18 cellular contexts compared by ENCODE assay signal in the genomic region with DNA sequence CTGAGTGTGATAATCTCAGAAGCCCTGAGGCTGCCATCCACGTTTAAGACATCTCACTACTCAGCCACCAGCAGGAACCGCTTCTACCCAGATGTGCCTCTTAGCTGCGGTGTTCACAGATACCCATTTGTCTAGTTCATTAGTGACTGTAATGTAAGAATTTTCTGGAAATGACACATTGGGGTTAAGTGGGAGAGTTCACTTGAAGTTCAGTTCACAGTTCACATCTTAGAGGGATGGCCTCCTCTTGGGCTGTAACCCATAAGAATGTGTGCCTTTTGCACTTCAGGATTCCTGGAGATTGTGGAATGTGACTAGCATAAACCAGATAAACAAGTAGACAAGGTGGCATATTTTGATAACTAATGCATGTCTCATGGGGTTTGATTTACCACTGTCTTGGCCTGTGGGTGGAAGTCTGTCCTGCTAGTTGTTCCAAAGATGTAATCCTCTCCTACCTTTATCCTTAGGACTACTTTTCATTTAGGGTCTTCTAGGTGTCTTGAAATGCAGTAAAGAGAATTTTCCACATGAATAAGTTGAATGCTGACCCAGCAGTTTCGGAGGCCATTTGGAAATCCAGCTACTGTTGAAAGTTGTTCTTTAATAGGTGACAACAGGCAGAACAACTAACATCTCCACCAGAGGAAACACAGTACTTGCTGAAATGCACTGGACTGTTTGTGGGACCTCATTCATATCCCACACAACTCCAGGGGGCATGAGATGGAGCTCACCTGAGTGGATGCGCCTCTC.
DNase-seq lines count a peak whose midpoint lies in the region; ATAC-seq and TF ChIP-seq lines count a peak whose summit lies in the region.
"Had no signal": no experiment of that assay in that cellular context is flagged by ENCODE, and none has a peak within 500 bp of the region (broad histone marks: within the 10 kb centered on the region; RNA-seq: fewer than 3 reads in every experiment).

No MANE protein-coding gene starts in this region.

- H3K27me3 ChIP-seq in tibial nerve (no peaks in the 10 kb centered on the region), mammary epithelial cell (ENCODE audit: insufficient read depth, low read length) (no peaks in the 10 kb centered on the region)

- DNase-seq in A172 (ENCODE audit: low spot score) (peak; percentile 22), M059J (ENCODE audit: low read depth) (peak; percentile 59), fibroblast of villous mesenchyme (ENCODE audit: low read depth) (peak; percentile 46), mesothelial cell of epicardium (ENCODE audit: low spot score in 2 of 2, unreplicated experiment in 2 of 2) (no peak), tibial nerve (ENCODE audit: low spot score in 2 of 2) (no peak), DMS153 treated with DMSO at 0.1 percent for 48 hours (lab: John Stamatoyannopoulos, UW; ENCODE audit: unreplicated experiment) (no peak), mammary epithelial cell (no peak)
- DNase-seq: CD4-positive, alpha-beta T cell; DMS153; NCI-H1092 treated with DMSO at 0.1 percent for 48 hours; NCI-H2081 treated with DMSO at 0.1 percent for 48 hours; NCI-H510A; NCI-H748 treated with DMSO at 0.1 percent for 48 hours; SHP77 treated with DMSO at 0.1 percent for 48 hours; SK-N-SH had no signal

- H3K36me3 Mint-ChIP-seq in mesothelial cell of epicardium: no peaks in the 10 kb centered on the region

- no peak overlapping the region for H3K4me2 ChIP-seq in mammary epithelial cell (ENCODE audit: insufficient read depth, low read depth, low read length)
- H3K4me2 ChIP-seq: SK-N-SH had no signal

- no peaks in the 10 kb centered on the region for H3K79me2 ChIP-seq in mammary epithelial cell (ENCODE audit: insufficient read depth, low read length)

- ATAC-seq in HG03045 (IDR thresholded peaks at IDR 0.05; ENCODE audit: unreplicated experiment): no peak

- intact Hi-C loops in mammary epithelial cell (cut with micrococcal nuclease): loop anchor here (2.0 kb wide), 1 partner anchor 529 kb away; no protein-coding TSS in a partner anchor

- H3K36me3 ChIP-seq in tibial nerve: no peaks in the 10 kb centered on the region
- H3K36me3 ChIP-seq in mammary epithelial cell (ENCODE audit: insufficient read depth, low read length): no peaks in the 10 kb centered on the region

- no peaks in the 10 kb centered on the region for H3K27me3 Mint-ChIP-seq in mesothelial cell of epicardium (ENCODE audit: low read depth)
- H3K27me3 Mint-ChIP-seq: CD4-positive, alpha-beta T cell had no signal

- H3K4me3 Mint-ChIP-seq in mesothelial cell of epicardium: no peak overlapping the region
- H3K4me3 Mint-ChIP-seq: CD4-positive, alpha-beta T cell had no signal

- no peak for TF ChIP-seq EP300 in tibial nerve (IDR thresholded peaks at IDR 0.05)

- H3K9ac ChIP-seq in mammary epithelial cell (ENCODE audit: insufficient read depth, low read length): no peak overlapping the region
- H3K9ac ChIP-seq: SK-N-SH had no signal

- in situ Hi-C loops in mammary epithelial cell (cut with MboI; ENCODE audit: low sequenced_read_pairs in 2 of 2): no loop called here

- H3K9me3 Mint-ChIP-seq in mesothelial cell of epicardium: peaks cover 8% of the 10 kb centered on the region

- H3K27ac ChIP-seq in tibial nerve (no peak overlapping the region), mammary epithelial cell (ENCODE audit: insufficient read depth, low read depth, low read length) (no peak overlapping the region)
- H3K27ac ChIP-seq: HL-60 had no signal

- H3K9me3 ChIP-seq in tibial nerve (no peaks in the 10 kb centered on the region), mammary epithelial cell (replicated peaks; ENCODE audit: insufficient read depth, low read length) (no peaks in the 10 kb centered on the region)
- H3K9me3 ChIP-seq: Caco-2, SK-N-SH had no signal

- no peak for TF ChIP-seq POLR2A in tibial nerve (IDR thresholded peaks at IDR 0.05)

- H4K20me1 ChIP-seq in mammary epithelial cell (ENCODE audit: insufficient read depth, low read length): no peaks in the 10 kb centered on the region

- H3K4me3 ChIP-seq in fibroblast of villous mesenchyme (ENCODE audit: low read depth, low read length) (no peak overlapping the region), tibial nerve (no peak overlapping the region), mammary epithelial cell (replicated peaks in 1 of 3; ENCODE audit: insufficient read depth in 1 of 3, low read depth in 2 of 3, low read length in 3 of 3) (no peak overlapping the region)

- no peak overlapping the region for H2AFZ ChIP-seq in mammary epithelial cell (ENCODE audit: low read depth, low read length)

- BruUV-seq in mammary epithelial cell (replicated peaks; lab: Mats Ljungman, UMichigan): no TSS peak

- dilution Hi-C loops in mammary epithelial cell (cut with HindIII; ENCODE audit: low sequenced_read_pairs): no loop called here

- H3K4me1 Mint-ChIP-seq in mesothelial cell of epicardium: peaks cover 12% of the 10 kb centered on the region

- no peaks in the 10 kb centered on the region for H3K4me1 ChIP-seq in tibial nerve
- H3K4me1 ChIP-seq in mammary epithelial cell (ENCODE audit: insufficient read depth, low read length): no peaks in the 10 kb centered on the region

- WGBS in tibial nerve, 2 donors: 61 to 67% methylated on average over 5 of the region's 5 CpGs
- WGBS in mammary epithelial cell (ENCODE audit: low coverage, missing lambda C conversion rate): 61% methylated on average over 5 of the region's 5 CpGs

- TF ChIP-seq CTCF in fibroblast of villous mesenchyme (IDR thresholded peaks at IDR 0.05; ENCODE audit: insufficient read depth, low read depth, low read length) (no peak), mesothelial cell of epicardium (IDR thresholded peaks at IDR 0.05; ENCODE audit: unreplicated experiment) (no peak), tibial nerve (IDR thresholded peaks at IDR 0.05) (no peak), mammary epithelial cell (conservative IDR thresholded peaks at IDR 0.05 in 1 of 2, IDR thresholded peaks at IDR 0.05 in 1 of 2; ENCODE audit: extremely low read depth in 1 of 2, insufficient read depth in 1 of 2, low read depth in 1 of 2, low read length in 2 of 2) (no peak)

- peak overlapping the region; percentile 50 for H3K27ac Mint-ChIP-seq in mesothelial cell of epicardium
- H3K27ac Mint-ChIP-seq: CD4-positive, alpha-beta T cell had no signal

- CTCF ChIA-PET in mammary epithelial cell (lab: Charles Lee; ENCODE audit: low non-redundant PET): interaction anchor here (0.5 to 0.6 kb wide), 2 partner anchors 248 to 334 kb away, joined by 3 to 9 read pairs; no protein-coding TSS in a partner anchor

Comparison
In these comparisons a context has a peak if more than half of its experiments do, and no peak if none do; other contexts are left out.
1. DNase-seq: peak in A172 (single experiment), M059J (single experiment) and fibroblast of villous mesenchyme (single experiment); none in mesothelial cell of epicardium (0 of 2), tibial nerve (0 of 2), DMS153 treated with DMSO at 0.1 percent for 48 hours (single experiment) and mammary epithelial cell (single experiment).